In the genomic region with DNA sequence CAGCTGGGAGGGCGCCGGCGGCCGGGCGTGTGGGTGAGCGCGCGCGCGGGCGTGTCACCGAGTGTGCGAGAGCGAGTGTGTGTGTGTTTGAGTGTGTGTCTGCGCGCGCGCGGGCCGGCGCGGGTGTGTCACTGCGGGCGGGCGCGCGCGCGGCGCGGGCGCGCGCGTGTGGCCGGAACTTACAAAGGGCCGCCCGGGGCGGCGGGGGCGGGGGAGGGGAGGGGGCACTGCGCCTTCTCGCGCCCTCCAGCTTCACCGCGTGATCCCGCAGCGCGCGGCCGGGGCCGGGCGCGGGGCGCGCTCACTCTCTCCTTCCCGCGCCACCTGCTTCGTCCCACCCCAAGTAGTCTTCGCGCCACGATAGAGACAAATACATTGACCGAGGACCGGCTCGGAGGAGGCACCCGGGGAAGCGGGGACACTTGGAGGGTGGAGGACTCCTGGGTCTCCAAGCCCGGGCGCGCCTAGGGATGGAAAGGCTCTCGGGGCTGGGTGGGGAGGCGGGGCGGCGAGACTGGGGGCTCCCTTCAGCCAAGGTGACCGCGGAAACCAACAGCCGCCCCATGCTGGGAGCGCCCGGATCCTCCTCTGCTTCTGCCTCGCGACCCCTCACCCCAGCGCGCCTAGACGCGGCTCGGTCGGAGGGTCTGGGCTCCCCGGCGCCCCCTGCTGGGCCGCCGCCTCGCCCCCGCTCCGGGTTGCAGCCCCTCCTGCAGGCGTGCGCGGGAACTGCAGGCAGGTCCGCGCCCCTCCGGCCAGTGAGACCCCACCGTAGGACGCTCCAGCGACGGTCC, we compare ENCODE assay signal across 1 cellular context.
TF ChIP-seq lines count a peak whose summit lies in the region.

Gene SRCIN1 (minus strand): TSS at position 101 of the 794 bp plus-strand sequence. CDS start 247 bp downstream, outside the sequence.

TF ChIP-seq in HepG2, 621 proteins besides CTCF, POLR2A, EP300 and RAD21 (continued from another document and continues in another):
- TF ChIP-seq ZNF576 (CRISPR knock-in tag; IDR thresholded peaks at IDR 0.05) (0 out of 2 replicates have a peak, but pooled peaks have one; percentile 43), KMT2A (CRISPR knock-in tag; IDR thresholded peaks at IDR 0.05) (0 out of 2 replicates have a peak, but pooled peaks have one; percentile 67), ZNF343 (CRISPR knock-in tag; IDR thresholded peaks at IDR 0.05) (0 out of 2 replicates have a peak, but pooled peaks have one; percentile 51), ATAD3A (CRISPR knock-in tag; IDR thresholded peaks at IDR 0.05) (no peak), HDAC6 (IDR thresholded peaks at IDR 0.05; ENCODE audit: low read depth, low read length) (no peak), AKAP8 (CRISPR knock-in tag; IDR thresholded peaks at IDR 0.05) (peak; percentile 78), ZNF367 (CRISPR knock-in tag; IDR thresholded peaks at IDR 0.05; ENCODE audit: borderline replicate concordance) (no peak), MAZ (IDR thresholded peaks at IDR 0.05; ENCODE audit: borderline replicate concordance, low read depth, low read length) (peak; percentile 62), MAZ (CRISPR knock-in tag; IDR thresholded peaks at IDR 0.05; ENCODE audit: low read depth) (peak; percentile 63; the same call in 1 of the 2 replicates), ZNF614 (CRISPR knock-in tag; IDR thresholded peaks at IDR 0.05; ENCODE audit: borderline replicate concordance) (peak; percentile 72; the same call in 1 of the 2 replicates), MNT (IDR thresholded peaks at IDR 0.05) (no peak), ELF1 (CRISPR knock-in tag; IDR thresholded peaks at IDR 0.05) (no peak; the same call in 1 of the 2 replicates), FOXJ3 (CRISPR knock-in tag; IDR thresholded peaks at IDR 0.05; ENCODE audit: borderline replicate concordance) (no peak), SAP130 (CRISPR knock-in tag; IDR thresholded peaks at IDR 0.05; ENCODE audit: low read depth) (no peak; the same call in 1 of the 2 replicates), NR2C2 (CRISPR knock-in tag; IDR thresholded peaks at IDR 0.05; ENCODE audit: borderline replicate concordance) (peak; percentile 80), ZFP36 (IDR thresholded peaks at IDR 0.05; ENCODE audit: borderline replicate concordance, low read depth, low read length, partially characterized antibody) (no peak), ZNF33B (CRISPR knock-in tag; IDR thresholded peaks at IDR 0.05) (no peak; the same call in 1 of the 2 replicates), KDM4B (CRISPR knock-in tag; IDR thresholded peaks at IDR 0.05) (no peak), CREB3 (CRISPR knock-in tag; IDR thresholded peaks at IDR 0.05) (no peak; the same call in 1 of the 2 replicates), WIZ (CRISPR knock-in tag; IDR thresholded peaks at IDR 0.05) (0 out of 2 replicates have a peak, but pooled peaks have one; percentile 57), ZNF329 (CRISPR knock-in tag; IDR thresholded peaks at IDR 0.05; ENCODE audit: low read depth) (0 out of 2 replicates have a peak, but pooled peaks have one; percentile 32), KDM3A (CRISPR knock-in tag; IDR thresholded peaks at IDR 0.05; ENCODE audit: low read depth) (peak; percentile 83), NFATC3 (CRISPR knock-in tag; IDR thresholded peaks at IDR 0.05) (no peak), ESRRA (CRISPR knock-in tag; IDR thresholded peaks at IDR 0.05; ENCODE audit: low read depth) (peak; percentile 68; the same call in 1 of the 2 replicates), CCDC6 (CRISPR knock-in tag; IDR thresholded peaks at IDR 0.05) (no peak), REXO4 (CRISPR knock-in tag; IDR thresholded peaks at IDR 0.05; ENCODE audit: borderline replicate concordance) (no peak), ZBTB14 (CRISPR knock-in tag; IDR thresholded peaks at IDR 0.05) (peak; percentile 93)
- TF ChIP-seq, protein P1, sequence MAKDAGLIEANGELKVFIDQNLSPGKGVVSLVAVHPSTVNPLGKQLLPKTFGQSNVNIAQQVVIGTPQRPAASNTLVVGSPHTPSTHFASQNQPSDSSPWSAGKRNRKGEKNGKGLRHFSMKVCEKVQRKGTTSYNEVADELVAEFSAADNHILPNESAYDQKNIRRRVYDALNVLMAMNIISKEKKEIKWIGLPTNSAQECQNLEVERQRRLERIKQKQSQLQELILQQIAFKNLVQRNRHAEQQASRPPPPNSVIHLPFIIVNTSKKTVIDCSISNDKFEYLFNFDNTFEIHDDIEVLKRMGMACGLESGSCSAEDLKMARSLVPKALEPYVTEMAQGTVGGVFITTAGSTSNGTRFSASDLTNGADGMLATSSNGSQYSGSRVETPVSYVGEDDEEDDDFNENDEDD (CRISPR knock-in tag; IDR thresholded peaks at IDR 0.05; ENCODE audit: borderline replicate concordance): peak; percentile 40; the same call in 1 of the 2 replicates
- TF ChIP-seq, protein P2, sequence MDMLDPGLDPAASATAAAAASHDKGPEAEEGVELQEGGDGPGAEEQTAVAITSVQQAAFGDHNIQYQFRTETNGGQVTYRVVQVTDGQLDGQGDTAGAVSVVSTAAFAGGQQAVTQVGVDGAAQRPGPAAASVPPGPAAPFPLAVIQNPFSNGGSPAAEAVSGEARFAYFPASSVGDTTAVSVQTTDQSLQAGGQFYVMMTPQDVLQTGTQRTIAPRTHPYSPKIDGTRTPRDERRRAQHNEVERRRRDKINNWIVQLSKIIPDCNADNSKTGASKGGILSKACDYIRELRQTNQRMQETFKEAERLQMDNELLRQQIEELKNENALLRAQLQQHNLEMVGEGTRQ (IDR thresholded peaks at IDR 0.05; ENCODE audit: low read depth, low read length): no peak
- TF ChIP-seq, protein P2 (CRISPR knock-in tag; IDR thresholded peaks at IDR 0.05; ENCODE audit: borderline replicate concordance): no peak
- TF ChIP-seq, protein P3, sequence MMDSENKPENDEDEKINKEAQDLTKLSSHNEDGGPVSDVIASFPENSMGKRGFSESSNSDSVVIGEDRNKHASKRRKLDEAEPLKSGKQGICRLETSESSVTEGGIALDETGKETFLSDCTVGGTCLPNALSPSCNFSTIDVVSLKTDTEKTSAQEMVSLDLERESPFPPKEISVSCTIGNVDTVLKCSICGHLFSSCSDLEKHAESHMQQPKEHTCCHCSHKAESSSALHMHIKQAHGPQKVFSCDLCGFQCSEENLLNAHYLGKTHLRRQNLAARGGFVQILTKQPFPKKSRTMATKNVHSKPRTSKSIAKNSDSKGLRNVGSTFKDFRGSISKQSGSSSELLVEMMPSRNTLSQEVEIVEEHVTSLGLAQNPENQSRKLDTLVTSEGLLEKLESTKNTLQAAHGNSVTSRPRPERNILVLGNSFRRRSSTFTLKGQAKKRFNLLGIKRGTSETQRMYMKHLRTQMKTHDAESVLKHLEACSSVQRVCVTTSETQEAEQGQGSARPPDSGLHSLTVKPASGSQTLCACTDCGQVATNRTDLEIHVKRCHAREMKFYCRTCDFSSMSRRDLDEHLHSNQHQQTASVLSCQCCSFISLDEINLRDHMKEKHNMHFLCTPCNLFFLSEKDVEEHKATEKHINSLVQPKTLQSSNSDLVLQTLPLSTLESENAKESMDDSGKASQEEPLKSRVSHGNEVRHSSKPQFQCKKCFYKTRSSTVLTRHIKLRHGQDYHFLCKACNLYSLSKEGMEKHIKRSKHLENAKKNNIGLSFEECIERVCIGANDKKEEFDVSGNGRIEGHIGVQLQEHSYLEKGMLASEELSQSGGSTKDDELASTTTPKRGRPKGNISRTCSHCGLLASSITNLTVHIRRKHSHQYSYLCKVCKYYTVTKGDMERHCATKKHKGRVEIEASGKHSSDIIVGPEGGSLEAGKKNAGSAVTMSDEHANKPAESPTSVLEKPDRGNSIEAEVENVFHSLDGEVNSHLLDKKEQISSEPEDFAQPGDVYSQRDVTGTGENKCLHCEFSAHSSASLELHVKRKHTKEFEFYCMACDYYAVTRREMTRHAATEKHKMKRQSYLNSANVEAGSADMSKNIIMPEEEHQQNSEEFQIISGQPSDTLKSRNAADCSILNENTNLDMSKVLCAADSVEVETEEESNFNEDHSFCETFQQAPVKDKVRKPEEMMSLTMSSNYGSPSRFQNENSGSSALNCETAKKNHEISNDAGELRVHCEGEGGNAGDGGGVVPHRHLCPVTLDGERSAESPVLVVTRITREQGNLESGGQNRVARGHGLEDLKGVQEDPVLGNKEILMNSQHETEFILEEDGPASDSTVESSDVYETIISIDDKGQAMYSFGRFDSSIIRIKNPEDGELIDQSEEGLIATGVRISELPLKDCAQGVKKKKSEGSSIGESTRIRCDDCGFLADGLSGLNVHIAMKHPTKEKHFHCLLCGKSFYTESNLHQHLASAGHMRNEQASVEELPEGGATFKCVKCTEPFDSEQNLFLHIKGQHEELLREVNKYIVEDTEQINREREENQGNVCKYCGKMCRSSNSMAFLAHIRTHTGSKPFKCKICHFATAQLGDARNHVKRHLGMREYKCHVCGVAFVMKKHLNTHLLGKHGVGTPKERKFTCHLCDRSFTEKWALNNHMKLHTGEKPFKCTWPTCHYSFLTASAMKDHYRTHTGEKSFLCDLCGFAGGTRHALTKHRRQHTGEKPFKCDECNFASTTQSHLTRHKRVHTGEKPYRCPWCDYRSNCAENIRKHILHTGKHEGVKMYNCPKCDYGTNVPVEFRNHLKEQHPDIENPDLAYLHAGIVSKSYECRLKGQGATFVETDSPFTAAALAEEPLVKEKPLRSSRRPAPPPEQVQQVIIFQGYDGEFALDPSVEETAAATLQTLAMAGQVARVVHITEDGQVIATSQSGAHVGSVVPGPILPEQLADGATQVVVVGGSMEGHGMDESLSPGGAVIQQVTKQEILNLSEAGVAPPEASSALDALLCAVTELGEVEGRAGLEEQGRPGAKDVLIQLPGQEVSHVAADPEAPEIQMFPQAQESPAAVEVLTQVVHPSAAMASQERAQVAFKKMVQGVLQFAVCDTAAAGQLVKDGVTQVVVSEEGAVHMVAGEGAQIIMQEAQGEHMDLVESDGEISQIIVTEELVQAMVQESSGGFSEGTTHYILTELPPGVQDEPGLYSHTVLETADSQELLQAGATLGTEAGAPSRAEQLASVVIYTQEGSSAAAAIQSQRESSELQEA (CRISPR knock-in tag; IDR thresholded peaks at IDR 0.05; ENCODE audit: not compliant biosample characterization): peak; percentile 53
- TF ChIP-seq, protein P4, sequence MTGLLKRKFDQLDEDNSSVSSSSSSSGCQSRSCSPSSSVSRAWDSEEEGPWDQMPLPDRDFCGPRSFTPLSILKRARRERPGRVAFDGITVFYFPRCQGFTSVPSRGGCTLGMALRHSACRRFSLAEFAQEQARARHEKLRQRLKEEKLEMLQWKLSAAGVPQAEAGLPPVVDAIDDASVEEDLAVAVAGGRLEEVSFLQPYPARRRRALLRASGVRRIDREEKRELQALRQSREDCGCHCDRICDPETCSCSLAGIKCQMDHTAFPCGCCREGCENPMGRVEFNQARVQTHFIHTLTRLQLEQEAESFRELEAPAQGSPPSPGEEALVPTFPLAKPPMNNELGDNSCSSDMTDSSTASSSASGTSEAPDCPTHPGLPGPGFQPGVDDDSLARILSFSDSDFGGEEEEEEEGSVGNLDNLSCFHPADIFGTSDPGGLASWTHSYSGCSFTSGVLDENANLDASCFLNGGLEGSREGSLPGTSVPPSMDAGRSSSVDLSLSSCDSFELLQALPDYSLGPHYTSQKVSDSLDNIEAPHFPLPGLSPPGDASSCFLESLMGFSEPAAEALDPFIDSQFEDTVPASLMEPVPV (CRISPR knock-in tag; IDR thresholded peaks at IDR 0.05): no peak
